In genomic region chr2:108637304-108637669, GRCh38 we compare ENCODE assay signal across 8 cellular contexts.
DNase-seq lines count a peak whose midpoint lies in the region; ATAC-seq and TF ChIP-seq lines count a peak whose summit lies in the region.

No MANE protein-coding gene starts in this region.

- peak overlapping the region; percentile 49 to 69 (median 54) for H3K27ac ChIP-seq in esophagus muscularis mucosa (replicated peaks in 1 of 4)

- peaks cover 72% of the 10 kb centered on the region for H3K4me1 Mint-ChIP-seq in osteocyte (ENCODE audit: unreplicated experiment)
- peaks cover 44% of the 10 kb centered on the region for H3K4me1 Mint-ChIP-seq in T-helper 17 cell

- H3K27me3 Mint-ChIP-seq in osteocyte (ENCODE audit: unreplicated experiment) (no peaks in the 10 kb centered on the region), T-helper 17 cell (no peaks in the 10 kb centered on the region)

- no peaks in the 10 kb centered on the region for H3K9me3 Mint-ChIP-seq in osteocyte (ENCODE audit: unreplicated experiment)

- H3K4me3 ChIP-seq in NB4 (ENCODE audit: low read depth, low read length) = no peak overlapping the region
- H3K4me3 ChIP-seq in esophagus muscularis mucosa = no peak overlapping the region

- no peaks in the 10 kb centered on the region for H3K36me3 ChIP-seq in esophagus muscularis mucosa

- H3K27ac Mint-ChIP-seq in osteocyte (ENCODE audit: unreplicated experiment) = peak overlapping the region; percentile 90
- no peak overlapping the region for H3K27ac Mint-ChIP-seq in T-helper 17 cell

- peak overlapping the region; percentile 18 for H3K4me3 Mint-ChIP-seq in osteocyte (ENCODE audit: unreplicated experiment)
- no peak overlapping the region for H3K4me3 Mint-ChIP-seq in T-helper 17 cell

- no peaks in the 10 kb centered on the region for H3K27me3 ChIP-seq in esophagus muscularis mucosa

- intact Hi-C loops in esophagus muscularis mucosa (cut with DNase I) = loop anchor here (5.0 kb wide), 1 partner anchor 45 kb away; no protein-coding TSS in a partner anchor

- TF ChIP-seq EP300 in esophagus muscularis mucosa (IDR thresholded peaks at IDR 0.05) = no peak

- H3K9me3 ChIP-seq in esophagus muscularis mucosa (no peaks in the 10 kb centered on the region), T-helper 17 cell (ENCODE audit: control insufficient read depth, low read length, poor library complexity, severe bottlenecking) (no peaks in the 10 kb centered on the region)

- H3K4me1 ChIP-seq in esophagus muscularis mucosa = peaks cover 67 to 90% (median 86%) of the 10 kb centered on the region in 4 donors

- ATAC-seq in GM18907 (IDR thresholded peaks at IDR 0.05; ENCODE audit: unreplicated experiment) = peak; percentile 56
- ATAC-seq in GM18867 (IDR thresholded peaks at IDR 0.05; ENCODE audit: unreplicated experiment) = no peak
- no peak for ATAC-seq in HG02981 (IDR thresholded peaks at IDR 0.05; ENCODE audit: unreplicated experiment)
- ATAC-seq in T-helper 17 cell = no peak

- H3K36me3 Mint-ChIP-seq in osteocyte (ENCODE audit: unreplicated experiment) (no peaks in the 10 kb centered on the region), T-helper 17 cell (ENCODE audit: low read depth) (peaks cover 2% of the 10 kb centered on the region)

- 4% methylated on average over 3 of the region's 4 CpGs for WGBS in esophagus muscularis mucosa

- no peak for TF ChIP-seq CTCF in NB4 (IDR thresholded peaks at IDR 0.05; ENCODE audit: low read depth, low read length)
- no peak for TF ChIP-seq CTCF in esophagus muscularis mucosa (IDR thresholded peaks at IDR 0.05)
- TF ChIP-seq CTCF in osteocyte (IDR thresholded peaks at IDR 0.05) = no peak

- no peak for TF ChIP-seq POLR2A in NB4 (IDR thresholded peaks at IDR 0.05; ENCODE audit: extremely low read depth, insufficient read length)
- TF ChIP-seq POLR2A in esophagus muscularis mucosa (IDR thresholded peaks at IDR 0.05; ENCODE audit: low read depth) = no peak

- DNase-seq in NB4 (ENCODE audit: low read depth) (peak; percentile 79), esophagus muscularis mucosa (ENCODE audit: extremely low spot score) (no peak), osteocyte (ENCODE audit: extremely low spot score, unreplicated experiment) (no peak), T-helper 17 cell (no peak), DMS53 treated with DMSO at 0.1 percent for 48 hours (lab: John Stamatoyannopoulos, UW; ENCODE audit: unreplicated experiment) (no peak)
